ENCODE assay signal across 23 cellular contexts in the genomic region with DNA sequence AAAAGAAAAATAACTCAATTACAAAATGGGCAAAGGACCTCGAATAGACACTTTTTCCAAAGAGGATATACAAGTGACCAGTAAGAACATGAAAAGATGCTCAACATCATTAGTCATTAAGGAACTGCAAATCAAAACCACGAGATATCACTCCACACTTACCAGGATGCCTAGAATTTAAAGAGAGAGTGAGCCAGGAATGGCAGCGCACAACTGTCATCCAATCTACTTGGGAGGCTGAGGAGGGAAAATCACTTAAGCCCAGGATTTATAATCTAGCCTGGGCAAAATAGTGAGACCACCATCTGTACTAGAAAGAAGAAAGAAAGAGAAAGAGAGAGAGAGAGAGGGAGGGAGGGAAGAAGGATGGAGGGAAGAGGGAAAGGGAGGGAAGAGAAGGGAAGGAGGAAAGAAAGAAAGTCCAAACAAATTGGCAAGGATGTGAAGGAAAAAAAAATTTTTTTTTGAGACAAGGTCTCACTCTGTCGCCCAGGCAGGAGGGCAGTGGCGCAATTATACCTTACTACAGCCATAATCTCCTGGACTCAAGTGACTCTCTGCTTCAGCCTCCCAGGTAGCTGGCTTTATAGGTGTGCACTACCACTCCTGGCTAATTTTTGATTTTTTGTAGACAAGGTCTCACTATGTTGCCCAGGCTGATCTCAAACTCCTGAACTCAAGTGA. TPM values are rescaled to one million over a fixed set of nuclear protein-coding genes. Genes with fewer than 3 reads are reported as not detected.
"Had no signal": no experiment of that assay in that cellular context is flagged by ENCODE, and none has a peak within 500 bp of the region (broad histone marks: within the 10 kb centered on the region; RNA-seq: fewer than 3 reads in every experiment).

No MANE protein-coding gene starts in this region.

- H3K4me3 Mint-ChIP-seq: dendritic cell treated with granulocyte-macrophage colony-stimulating factor and Interleukin-4, amounts not matched to agents 40 ng/mL and 50 ng/mL, for 4 days; effector memory CD8-positive, alpha-beta T cell; naive thymus-derived CD4-positive, alpha-beta T cell had no signal

- H3K27ac ChIP-seq: epithelial cell of prostate, esophagus squamous epithelium, hepatocyte, left ventricle myocardium inferior, neutrophil, tibial artery, upper lobe of left lung, vagina had no signal

- DNase-seq: effector memory CD8-positive, alpha-beta T cell; esophagus squamous epithelium; kidney; left cardiac atrium; left ventricle myocardium inferior; mesendoderm; naive thymus-derived CD4-positive, alpha-beta T cell; posterior cingulate gyrus; small intestine; stimulated activated CD4-positive, alpha-beta T cell treated with anti-CD3 and anti-CD28 coated beads, Interleukin-12 subunit alpha, Interleukin-12 subunit beta, amount 100 ng/mL, for 4 hours; stimulated activated naive CD4-positive, alpha-beta T cell; tibial artery; upper lobe of left lung had no signal

- H3K9me3 ChIP-seq: esophagus squamous epithelium, left ventricle myocardium inferior, neutrophil, tibial artery, upper lobe of left lung, vagina had no signal

- H3K4me3 ChIP-seq: esophagus squamous epithelium, hepatocyte, left ventricle myocardium inferior, lung, tibial artery, upper lobe of left lung, vagina had no signal

- H3K27me3 ChIP-seq: hepatocyte, upper lobe of left lung, vagina had no signal

- H3K36me3 ChIP-seq: esophagus squamous epithelium, left ventricle myocardium inferior, neutrophil, tibial artery, upper lobe of left lung, vagina had no signal

- H3K4me1 Mint-ChIP-seq: naive thymus-derived CD4-positive, alpha-beta T cell had no signal

- H3K27ac Mint-ChIP-seq: dendritic cell treated with granulocyte-macrophage colony-stimulating factor and Interleukin-4, amounts not matched to agents 40 ng/mL and 50 ng/mL, for 4 days; effector memory CD8-positive, alpha-beta T cell had no signal

- H3K36me3 Mint-ChIP-seq: naive thymus-derived CD4-positive, alpha-beta T cell had no signal

- H3K9me3 Mint-ChIP-seq: dendritic cell treated with granulocyte-macrophage colony-stimulating factor and Interleukin-4, amounts not matched to agents 40 ng/mL and 50 ng/mL, for 4 days; effector memory CD8-positive, alpha-beta T cell; naive thymus-derived CD4-positive, alpha-beta T cell had no signal

- FAIRE-seq: colon, kidney, small intestine had no signal

- ATAC-seq: effector memory CD8-positive, alpha-beta T cell; left cardiac atrium; naive thymus-derived CD4-positive, alpha-beta T cell had no signal

RNA-seq across cellular contexts. Expression of a gene that starts 22.6 kb away (rescaled TPM):
- total RNA-seq: naive thymus-derived CD4-positive, alpha-beta T cell; pulmonary artery endothelial cell had no signal

RNA-seq across cellular contexts. Expression of a gene that starts 30.0 kb away (rescaled TPM):
- total RNA-seq: esophagus squamous epithelium; kidney; left cardiac atrium; left ventricle myocardium inferior; naive thymus-derived CD4-positive, alpha-beta T cell; osteoblast; pulmonary artery endothelial cell; temporal lobe; vagina had no signal
